In the genomic region with DNA sequence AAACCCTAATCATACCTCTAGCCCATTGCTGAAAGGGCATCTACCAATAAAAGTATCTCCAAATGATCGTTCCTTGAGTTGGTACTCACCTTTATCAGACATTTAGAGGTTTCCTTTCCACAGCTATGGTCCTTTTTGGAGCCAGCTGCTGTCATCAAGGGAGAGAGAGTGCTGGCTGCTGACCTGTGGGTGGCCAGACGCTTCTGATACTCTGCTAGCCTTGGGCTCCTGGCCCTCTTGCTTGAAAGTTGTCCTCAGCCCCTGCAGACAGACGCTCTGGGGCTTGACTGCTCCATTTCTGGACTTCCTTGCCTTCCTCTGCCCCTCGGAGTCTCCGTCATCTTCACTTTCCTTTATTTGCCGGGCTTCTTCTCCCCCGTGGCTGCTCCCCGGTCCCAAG, we compare ENCODE assay signal across 20 cellular contexts.
"Had no signal": no experiment of that assay in that cellular context is flagged by ENCODE, and none has a peak within 500 bp of the region (broad histone marks: within the 10 kb centered on the region; RNA-seq: fewer than 3 reads in every experiment).

No MANE protein-coding gene starts in this region.

- H3K79me2 ChIP-seq: hepatocyte had no signal

- H3K4me3 ChIP-seq: colonic mucosa, hepatocyte, suprapubic skin, thyroid gland, upper lobe of left lung, vagina had no signal

- FAIRE-seq: endothelial cell of umbilical vein, islet of Langerhans had no signal

- H3K9me3 Mint-ChIP-seq: endodermal cell; naive thymus-derived CD4-positive, alpha-beta T cell had no signal

- ATAC-seq: foreskin keratinocyte; naive thymus-derived CD4-positive, alpha-beta T cell had no signal

- H3K27ac Mint-ChIP-seq: endodermal cell; naive thymus-derived CD4-positive, alpha-beta T cell; progenitor cell of endocrine pancreas had no signal

- H3K4me3 Mint-ChIP-seq: endodermal cell, neural crest cell had no signal

- H3K4me1 ChIP-seq: colonic mucosa, foreskin keratinocyte, suprapubic skin, thyroid gland, vagina had no signal

- H3K27me3 Mint-ChIP-seq: naive thymus-derived CD4-positive, alpha-beta T cell; progenitor cell of endocrine pancreas had no signal

- H3K27ac ChIP-seq: colonic mucosa, foreskin keratinocyte, hepatocyte, suprapubic skin, thyroid gland, upper lobe of left lung, vagina had no signal

- H3K27me3 ChIP-seq: colonic mucosa, hepatocyte, suprapubic skin, thyroid gland, upper lobe of left lung, vagina had no signal

- H3K36me3 ChIP-seq: colonic mucosa, suprapubic skin, thyroid gland, upper lobe of left lung, vagina had no signal

- H3K9me3 ChIP-seq: colonic mucosa, suprapubic skin, thyroid gland, upper lobe of left lung, vagina had no signal

- DNase-seq: colonic mucosa; effector CD4-positive, alpha-beta T cell; endodermal cell; erythroblast; foreskin keratinocyte; head of caudate nucleus; mammary epithelial cell; naive thymus-derived CD4-positive, alpha-beta T cell; right cardiac atrium; stimulated activated CD4-positive, alpha-beta T cell treated with anti-CD3 and anti-CD28 coated beads, Interleukin-2, amount 100 ng/mL, for 48 hours; stimulated activated naive CD4-positive, alpha-beta T cell treated with Interleukin-2 at 50 U/mL for 16 hours; thyroid gland; upper lobe of left lung had no signal

- H3K4me2 ChIP-seq: hepatocyte had no signal

- H2AFZ ChIP-seq: hepatocyte had no signal
